ENCODE assay signal across 28 cellular contexts in genomic region chr12:122093098-122093883, GRCh38. TPM values are rescaled to one million over a fixed set of nuclear protein-coding genes. Genes with fewer than 3 reads are reported as not detected.
DNase-seq lines count a peak whose midpoint lies in the region; FAIRE-seq and TF ChIP-seq lines count a peak whose summit lies in the region.
"Had no signal": no experiment of that assay in that cellular context is flagged by ENCODE, and none has a peak within 500 bp of the region (broad histone marks: within the 10 kb centered on the region; RNA-seq: fewer than 3 reads in every experiment).

No MANE protein-coding gene starts in this region.

- no peak for DNase-seq in CD8-positive, alpha-beta memory T cell
- DNase-seq in astrocyte (ENCODE audit: low read depth), result no peak
- no peak for DNase-seq in RKO (ENCODE audit: low spot score)
- DNase-seq in prostate gland (ENCODE audit: low spot score), result no peak
- no peak for DNase-seq in NCI-H1105 treated with DMSO at 0.1 percent for 48 hours (lab: John Stamatoyannopoulos, UW)
- no peak for DNase-seq in SHP77 (lab: John Stamatoyannopoulos, UW)
- DNase-seq: activated CD4-positive, alpha-beta T cell treated with anti-CD3 and anti-CD28 coated beads, Interleukin-2, amount 10 ng/mL, durations not matched to agents 7 days and 5 days; Caco-2; cerebellar nuclear complex; DND-41; kidney; lower lobe of right lung; NCI-H1417 treated with DMSO at 0.1 percent for 48 hours; NCI-H2107; NCI-H446 treated with DMSO at 0.1 percent for 48 hours; occipital lobe; PC-9; right cardiac atrium; stimulated activated CD8-positive, alpha-beta memory T cell treated with anti-CD3 and anti-CD28 coated beads, Interleukin-4, amount 100 ng/mL, for 48 hours; substantia nigra; WERI-Rb-1 had no signal

- 88% methylated on average over 9 of the region's 9 CpGs for WGBS in prostate gland

- H3K9me3 ChIP-seq in CD8-positive, alpha-beta memory T cell (ENCODE audit: low read length), result no peaks in the 10 kb centered on the region
- H3K9me3 ChIP-seq in astrocyte (ENCODE audit: insufficient read depth, low read depth, low read length) (no peaks in the 10 kb centered on the region), mucosa of rectum (ENCODE audit: control insufficient read depth in 2 of 2, low read length in 2 of 2) (no peaks in the 10 kb centered on the region), stomach smooth muscle (ENCODE audit: control insufficient read depth in 2 of 2, low read length in 2 of 2) (no peaks in the 10 kb centered on the region), prostate gland (no peaks in the 10 kb centered on the region)
- H3K9me3 ChIP-seq: Caco-2, lower lobe of right lung had no signal

- POLR2A ChIA-PET in CD8-positive, alpha-beta memory T cell (lab: Charles Lee), result no interaction called here

- H2AFZ ChIP-seq in astrocyte (ENCODE audit: low read depth, low read length), result no peak overlapping the region
- H2AFZ ChIP-seq: PC-9 had no signal

- no peak overlapping the region for H3K4me3 Mint-ChIP-seq in CD8-positive, alpha-beta memory T cell
- no peak overlapping the region for H3K4me3 Mint-ChIP-seq in astrocyte (ENCODE audit: unreplicated experiment)
- H3K4me3 Mint-ChIP-seq: activated CD4-positive, alpha-beta T cell treated with anti-CD3 and anti-CD28 coated beads, Interleukin-2, amount 10 ng/mL, durations not matched to agents 7 days and 5 days; activated naive CD4-positive, alpha-beta T cell treated with anti-CD3 and anti-CD28 coated beads, Interleukin-2, amount 50 U/mL, for 24 hours; activated T-helper 1 cell treated with anti-CD3 and anti-CD28 coated beads, Interleukin-12 subunit alpha, Interleukin-12 subunit beta, Interleukin-2, Interleukin-4 antibody, amounts not matched to agents 30 ng/mL and 10 ng/mL and 1 ng/mL, durations not matched to agents 14 hours and 24 hours and 36 hours had no signal

- H3K9ac ChIP-seq in astrocyte (ENCODE audit: low read length) (peak overlapping the region; percentile 14), mucosa of rectum (ENCODE audit: low read depth in 1 of 2, low read length in 2 of 2) (no peak overlapping the region), stomach smooth muscle (ENCODE audit: low read length in 2 of 2) (no peak overlapping the region)

- peaks cover 0 to 16% (median under 1%) of the 10 kb centered on the region in 3 donors for H3K36me3 Mint-ChIP-seq in CD8-positive, alpha-beta memory T cell
- H3K36me3 Mint-ChIP-seq in astrocyte (ENCODE audit: low read depth, unreplicated experiment), result peaks cover 13% of the 10 kb centered on the region

- no peak overlapping the region for H3K4me2 ChIP-seq in astrocyte (ENCODE audit: low read length)
- H3K4me2 ChIP-seq: PC-9 had no signal

- H3K9me3 Mint-ChIP-seq in CD8-positive, alpha-beta memory T cell, result no peaks in the 10 kb centered on the region
- no peaks in the 10 kb centered on the region for H3K9me3 Mint-ChIP-seq in astrocyte (ENCODE audit: unreplicated experiment)
- H3K9me3 Mint-ChIP-seq: activated CD4-positive, alpha-beta T cell treated with anti-CD3 and anti-CD28 coated beads, Interleukin-2, amount 10 ng/mL, durations not matched to agents 7 days and 5 days; activated naive CD4-positive, alpha-beta T cell treated with anti-CD3 and anti-CD28 coated beads, Interleukin-2, amount 50 U/mL, for 24 hours; activated T-helper 1 cell treated with anti-CD3 and anti-CD28 coated beads, Interleukin-12 subunit alpha, Interleukin-12 subunit beta, Interleukin-2, Interleukin-4 antibody, amounts not matched to agents 30 ng/mL and 10 ng/mL and 1 ng/mL, durations not matched to agents 14 hours and 24 hours and 36 hours had no signal

- no peaks in the 10 kb centered on the region for H3K27me3 ChIP-seq in CD8-positive, alpha-beta memory T cell (ENCODE audit: insufficient read depth, low read length, poor library complexity, severe bottlenecking)
- no peaks in the 10 kb centered on the region for H3K27me3 ChIP-seq in astrocyte (ENCODE audit: insufficient read depth, low read length)
- H3K27me3 ChIP-seq in mucosa of rectum (ENCODE audit: control insufficient read depth in 2 of 2, insufficient read depth in 2 of 2, low read length in 2 of 2), result no peaks in the 10 kb centered on the region
- H3K27me3 ChIP-seq in stomach smooth muscle (ENCODE audit: control insufficient read depth in 1 of 2, insufficient read depth in 2 of 2, low read length in 2 of 2), result no peaks in the 10 kb centered on the region
- no peaks in the 10 kb centered on the region for H3K27me3 ChIP-seq in prostate gland (replicated peaks; ENCODE audit: insufficient read depth)

- no peaks in the 10 kb centered on the region for H3K36me3 ChIP-seq in CD8-positive, alpha-beta memory T cell (ENCODE audit: insufficient read depth, low read length)
- H3K36me3 ChIP-seq in astrocyte (ENCODE audit: insufficient read depth, low read length), result no peaks in the 10 kb centered on the region
- peaks cover 5 to 6% of the 10 kb centered on the region in 2 donors for H3K36me3 ChIP-seq in mucosa of rectum (ENCODE audit: control insufficient read depth in 2 of 2, insufficient read depth in 2 of 2, low read length in 2 of 2)
- peaks cover 0 to 5% of the 10 kb centered on the region in 2 donors for H3K36me3 ChIP-seq in stomach smooth muscle (ENCODE audit: control insufficient read depth in 2 of 2, insufficient read depth in 2 of 2, low read length in 2 of 2)
- H3K36me3 ChIP-seq in prostate gland, result no peaks in the 10 kb centered on the region
- H3K36me3 ChIP-seq: WERI-Rb-1 had no signal

- H3K4me1 ChIP-seq in CD8-positive, alpha-beta memory T cell (ENCODE audit: insufficient read depth, low read length), result peaks cover 71% of the 10 kb centered on the region
- H3K4me1 ChIP-seq in astrocyte (ENCODE audit: insufficient read depth, low read length) (peaks cover 25% of the 10 kb centered on the region), mucosa of rectum (ENCODE audit: control insufficient read depth in 2 of 2, insufficient read depth in 2 of 2, low read length in 2 of 2) (peaks cover 62 to 86% of the 10 kb centered on the region in 2 donors), stomach smooth muscle (ENCODE audit: control insufficient read depth, insufficient read depth, low read length) (peaks cover 83% of the 10 kb centered on the region), prostate gland (replicated peaks) (peaks cover 22% of the 10 kb centered on the region)

- TF ChIP-seq CTCF in astrocyte (IDR thresholded peaks at IDR 0.05; ENCODE audit: insufficient read depth, low read depth, low read length) (no peak), prostate gland (IDR thresholded peaks at IDR 0.05) (no peak)

- CTCF ChIA-PET in CD8-positive, alpha-beta memory T cell (lab: Charles Lee), result no interaction called here

- peak overlapping the region; percentile 11 for H3K4me3 ChIP-seq in CD8-positive, alpha-beta memory T cell (ENCODE audit: low read length)
- H3K4me3 ChIP-seq in astrocyte (ENCODE audit: insufficient read depth, low read depth, low read length) (no peak overlapping the region), mucosa of rectum (ENCODE audit: low read length in 2 of 2) (no peak overlapping the region), stomach smooth muscle (ENCODE audit: low read length in 2 of 2) (peak overlapping the region; percentile 8 to 13), prostate gland (no peak overlapping the region)
- H3K4me3 ChIP-seq: lower lobe of right lung, PC-9, SK-N-MC had no signal

- TF ChIP-seq POLR2A in prostate gland (IDR thresholded peaks at IDR 0.05), result no peak

- peak overlapping the region; percentile 51 for H3K27ac ChIP-seq in CD8-positive, alpha-beta memory T cell (ENCODE audit: low read depth, low read length)
- H3K27ac ChIP-seq in astrocyte (ENCODE audit: low read depth, low read length), result no peak overlapping the region
- H3K27ac ChIP-seq in mucosa of rectum (ENCODE audit: low read depth in 2 of 2, low read length in 2 of 2), result peak overlapping the region; percentile 11 to 44
- peak overlapping the region; percentile 87 for H3K27ac ChIP-seq in stomach smooth muscle (ENCODE audit: low read length)
- H3K27ac ChIP-seq in prostate gland, result no peak overlapping the region
- H3K27ac ChIP-seq: HL-60, lower lobe of right lung, PC-9, SK-N-MC, WERI-Rb-1 had no signal

- H3K4me1 Mint-ChIP-seq in CD8-positive, alpha-beta memory T cell, result peaks cover 22 to 39% (median 35%) of the 10 kb centered on the region in 3 donors
- peaks cover 42% of the 10 kb centered on the region for H3K4me1 Mint-ChIP-seq in astrocyte (ENCODE audit: low read depth, unreplicated experiment)

- H3K27me3 Mint-ChIP-seq in CD8-positive, alpha-beta memory T cell, result no peaks in the 10 kb centered on the region
- H3K27me3 Mint-ChIP-seq in astrocyte (ENCODE audit: low read depth, unreplicated experiment), result no peaks in the 10 kb centered on the region
- H3K27me3 Mint-ChIP-seq: activated CD4-positive, alpha-beta T cell treated with anti-CD3 and anti-CD28 coated beads, Interleukin-2, amount 10 ng/mL, durations not matched to agents 7 days and 5 days; activated naive CD4-positive, alpha-beta T cell treated with anti-CD3 and anti-CD28 coated beads, Interleukin-2, amount 50 U/mL, for 24 hours had no signal

- H3K27ac Mint-ChIP-seq in CD8-positive, alpha-beta memory T cell, result no peak overlapping the region
- H3K27ac Mint-ChIP-seq in astrocyte (ENCODE audit: unreplicated experiment), result no peak overlapping the region
- H3K27ac Mint-ChIP-seq: activated CD4-positive, alpha-beta T cell treated with anti-CD3 and anti-CD28 coated beads, Interleukin-2, amount 10 ng/mL, durations not matched to agents 7 days and 5 days; activated naive CD4-positive, alpha-beta T cell treated with anti-CD3 and anti-CD28 coated beads, Interleukin-2, amount 50 U/mL, for 24 hours; activated T-helper 1 cell treated with anti-CD3 and anti-CD28 coated beads, Interleukin-12 subunit alpha, Interleukin-12 subunit beta, Interleukin-2, Interleukin-4 antibody, amounts not matched to agents 30 ng/mL and 10 ng/mL and 1 ng/mL, durations not matched to agents 14 hours and 24 hours and 36 hours had no signal

- intact Hi-C loops in prostate gland (cut with DNase I), result no loop called here

- peaks cover 62% of the 10 kb centered on the region for H4K20me1 ChIP-seq in astrocyte (ENCODE audit: insufficient read depth, low read length)

- H3K79me2 ChIP-seq in astrocyte (ENCODE audit: insufficient read depth, low read length), result peaks cover 80% of the 10 kb centered on the region

- FAIRE-seq in astrocyte (lab: Jason Lieb, UNC), result no peak
- FAIRE-seq: GM12892, kidney had no signal

RNA-seq across cellular contexts. Expression of gene MLXIP, which starts 14.7 kb away (rescaled TPM):
- 10 to 100 TPM; 32.1 to 33.9 TPM for total RNA-seq in CD8-positive, alpha-beta memory T cell
- polyA plus RNA-seq in CD8-positive, alpha-beta memory T cell, result 18.3 TPM
- total RNA-seq in astrocyte (62.5 and 73.4 TPM in 2 replicates), prostate gland (10 to 100 TPM; 13.1 to 57.7 TPM)

Comparison
In these comparisons a context has a peak if more than half of its experiments do, and no peak if none do; other contexts are left out.
1. H3K27ac ChIP-seq: peak in CD8-positive, alpha-beta memory T cell (single experiment), mucosa of rectum (2 of 2) and stomach smooth muscle (single experiment); none in astrocyte (single experiment) and prostate gland (0 of 2).
2. H3K4me3 ChIP-seq: peak in CD8-positive, alpha-beta memory T cell (single experiment) and stomach smooth muscle (2 of 2); none in astrocyte (single experiment), mucosa of rectum (0 of 2) and prostate gland (0 of 2).